In genomic region chr14:35865611-35866010, GRCh38 we compare ENCODE assay signal across 22 cellular contexts.
"Had no signal": no experiment of that assay in that cellular context is flagged by ENCODE, and none has a peak within 500 bp of the region (broad histone marks: within the 10 kb centered on the region; RNA-seq: fewer than 3 reads in every experiment).

No MANE protein-coding gene starts in this region.

- H3K4me3 ChIP-seq: colonic mucosa, hepatocyte, right atrium auricular region, sigmoid colon, skin epidermis, stomach, thoracic aorta, transverse colon had no signal

- H3K4me2 ChIP-seq: hepatocyte had no signal

- H3K79me2 ChIP-seq: hepatocyte had no signal

- H3K36me3 ChIP-seq: colonic mucosa had no signal

- ATAC-seq: left cardiac atrium; left ventricle myocardium superior; natural killer cell; stimulated activated naive B cell treated with anti-CD40 and anti-IgM and Interleukin-4, amounts not matched to agents 10 μg/mL and 1 μg/mL and 100 μg/mL, for 72 hours had no signal

- H3K27ac ChIP-seq: colonic mucosa, foreskin keratinocyte, hepatocyte, right atrium auricular region, sigmoid colon, skin epidermis, stomach, transverse colon had no signal

- H3K4me1 ChIP-seq: colonic mucosa, stomach, transverse colon had no signal

- H3K9me3 ChIP-seq: colonic mucosa, right atrium auricular region, sigmoid colon, stomach, thoracic aorta, transverse colon had no signal

- H3K27me3 ChIP-seq: colonic mucosa, foreskin keratinocyte, hepatocyte, right atrium auricular region, sigmoid colon, stomach, transverse colon had no signal

- H2AFZ ChIP-seq: hepatocyte had no signal

- DNase-seq: colonic mucosa; dermis blood vessel endothelial cell; endodermal cell; erythroblast; foreskin keratinocyte; head of caudate nucleus; kidney; left cardiac atrium; left ventricle myocardium superior; natural killer cell; posterior cingulate gyrus; sigmoid colon; stimulated activated CD4-positive, alpha-beta T cell treated with anti-CD3 and anti-CD28 coated beads, Interleukin-2, amount 100 ng/mL, for 24 hours; stimulated activated CD4-positive, alpha-beta T cell treated with anti-CD3 and anti-CD28 coated beads, Interleukin-4, amount 100 ng/mL, for 4 hours; stimulated activated naive B cell treated with anti-CD40 and anti-IgM and Interleukin-4, amounts not matched to agents 10 μg/mL and 1 μg/mL and 100 μg/mL, for 72 hours; stomach; substantia nigra; transverse colon had no signal
